11 cellular contexts compared by ENCODE assay signal in the genomic region with DNA sequence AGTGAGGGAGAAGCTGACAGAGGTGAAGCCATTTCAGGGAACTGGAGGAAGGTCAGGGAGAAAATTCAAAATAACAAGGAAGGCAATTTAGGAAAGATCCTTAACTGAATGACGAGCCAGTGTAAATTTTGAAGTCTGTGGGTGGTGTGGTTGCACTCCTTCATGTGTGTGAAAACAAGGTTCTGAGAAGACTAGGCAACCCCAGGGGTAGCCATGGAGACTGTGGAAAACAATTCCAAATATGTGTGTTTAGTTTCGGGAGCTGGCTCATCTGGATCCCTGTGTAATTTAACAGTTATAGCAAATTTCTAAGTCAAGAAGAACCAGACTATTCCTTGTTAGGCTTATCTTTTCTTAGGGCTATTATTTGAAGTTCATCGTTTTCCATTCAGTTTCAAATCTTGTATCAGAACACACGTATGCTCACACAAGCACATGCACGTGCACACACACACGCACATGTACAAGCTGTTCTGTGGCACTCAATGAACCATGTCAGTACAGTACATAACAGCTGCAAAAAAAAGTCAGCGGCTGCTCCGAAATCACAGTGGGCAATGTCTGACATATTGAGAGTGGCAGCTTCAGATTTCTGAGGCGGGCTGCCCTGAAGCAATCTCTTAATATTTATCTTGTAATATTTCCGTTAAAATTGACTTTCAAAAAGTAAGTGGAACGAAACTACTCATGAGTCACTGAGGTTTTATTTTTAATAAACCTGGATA.
DNase-seq lines count a peak whose midpoint lies in the region; ATAC-seq and TF ChIP-seq lines count a peak whose summit lies in the region.
"Had no signal": no experiment of that assay in that cellular context is flagged by ENCODE, and none has a peak within 500 bp of the region (broad histone marks: within the 10 kb centered on the region; RNA-seq: fewer than 3 reads in every experiment).

No MANE protein-coding gene starts in this region.

- POLR2A ChIA-PET in BJ (lab: Charles Lee) = no interaction called here

- peaks cover 8% of the 10 kb centered on the region for H3K27me3 Mint-ChIP-seq in activated T-helper 17 cell treated with anti-CD3 and anti-CD28 coated beads, Interleukin-2, amount 50 U/mL, for 72 hours
- H3K27me3 Mint-ChIP-seq in activated naive CD4-positive, alpha-beta T cell treated with anti-CD3 and anti-CD28 coated beads for 36 hours (ENCODE audit: low read depth) = peaks cover 7% of the 10 kb centered on the region
- H3K27me3 Mint-ChIP-seq: activated CD8-positive, alpha-beta memory T cell treated with anti-CD3 and anti-CD28 coated beads, Interleukin-2, amount 10 ng/mL, durations not matched to agents 7 days and 5 days had no signal

- TF ChIP-seq CTCF in BJ (IDR thresholded peaks at IDR 0.05; ENCODE audit: insufficient read depth, low read depth, low read length) (no peak), GM10266 (IDR thresholded peaks at IDR 0.05; ENCODE audit: control insufficient read depth, insufficient read depth, low read depth, missing control alignments) (no peak)

- H3K27ac ChIP-seq in rectal smooth muscle tissue (ENCODE audit: low read depth, low read length) = peak overlapping the region; percentile 53

- no peaks in the 10 kb centered on the region for H3K36me3 ChIP-seq in BJ (ENCODE audit: control insufficient read depth, insufficient read depth, low read length)
- H3K36me3 ChIP-seq in rectal smooth muscle tissue (ENCODE audit: control insufficient read depth, insufficient read depth, low read length) = no peaks in the 10 kb centered on the region

- no peaks in the 10 kb centered on the region for H3K36me3 Mint-ChIP-seq in activated T-helper 17 cell treated with anti-CD3 and anti-CD28 coated beads, Interleukin-2, amount 50 U/mL, for 72 hours (ENCODE audit: low read depth)
- H3K36me3 Mint-ChIP-seq in activated naive CD4-positive, alpha-beta T cell treated with anti-CD3 and anti-CD28 coated beads for 36 hours (ENCODE audit: low read depth) = no peaks in the 10 kb centered on the region
- H3K36me3 Mint-ChIP-seq: activated CD8-positive, alpha-beta memory T cell treated with anti-CD3 and anti-CD28 coated beads, Interleukin-2, amount 10 ng/mL, durations not matched to agents 7 days and 5 days had no signal

- H3K27me3 ChIP-seq in BJ (ENCODE audit: control insufficient read depth, insufficient read depth, low read length) = no peaks in the 10 kb centered on the region
- H3K27me3 ChIP-seq in rectal smooth muscle tissue (ENCODE audit: control insufficient read depth, insufficient read depth, low read length) = no peaks in the 10 kb centered on the region

- H3K4me1 Mint-ChIP-seq in activated T-helper 17 cell treated with anti-CD3 and anti-CD28 coated beads, Interleukin-2, amount 50 U/mL, for 72 hours = peaks cover 12% of the 10 kb centered on the region
- H3K4me1 Mint-ChIP-seq in activated naive CD4-positive, alpha-beta T cell treated with anti-CD3 and anti-CD28 coated beads for 36 hours (ENCODE audit: low read depth) = no peaks in the 10 kb centered on the region
- H3K4me1 Mint-ChIP-seq: activated CD8-positive, alpha-beta memory T cell treated with anti-CD3 and anti-CD28 coated beads, Interleukin-2, amount 10 ng/mL, durations not matched to agents 7 days and 5 days had no signal

- intact Hi-C loops in activated naive CD4-positive, alpha-beta T cell treated with anti-CD3 and anti-CD28 coated beads for 36 hours (cut with micrococcal nuclease) = no loop called here

- H3K9me3 Mint-ChIP-seq in activated T-helper 17 cell treated with anti-CD3 and anti-CD28 coated beads, Interleukin-2, amount 50 U/mL, for 72 hours = no peaks in the 10 kb centered on the region
- H3K9me3 Mint-ChIP-seq in activated naive CD4-positive, alpha-beta T cell treated with anti-CD3 and anti-CD28 coated beads for 36 hours = peaks cover 7% of the 10 kb centered on the region

- DNase-seq in BJ (ENCODE audit: low read depth) = peak; percentile 23
- peak; percentile 43 for DNase-seq in inferior parietal cortex (ENCODE audit: extremely low spot score)
- DNase-seq in GM10266 (ENCODE audit: extremely low spot score) = no peak
- DNase-seq in stimulated activated CD8-positive, alpha-beta memory T cell treated with anti-CD3 and anti-CD28 coated beads, Interleukin-4, amount 100 ng/mL, for 48 hours = no peak
- no peak for DNase-seq in NCI-H510A treated with DMSO at 0.1 percent for 48 hours (lab: John Stamatoyannopoulos, UW)
- DNase-seq in activated naive CD4-positive, alpha-beta T cell treated with anti-CD3 and anti-CD28 coated beads for 36 hours = no peak
- DNase-seq: activated CD8-positive, alpha-beta memory T cell treated with anti-CD3 and anti-CD28 coated beads, Interleukin-2, amount 10 ng/mL, durations not matched to agents 7 days and 5 days; NCI-H446 treated with DMSO at 0.1 percent for 48 hours; Right ventricle myocardium superior had no signal

- peak overlapping the region; percentile 13 for H3K27ac Mint-ChIP-seq in activated T-helper 17 cell treated with anti-CD3 and anti-CD28 coated beads, Interleukin-2, amount 50 U/mL, for 72 hours
- H3K27ac Mint-ChIP-seq in activated naive CD4-positive, alpha-beta T cell treated with anti-CD3 and anti-CD28 coated beads for 36 hours = no peak overlapping the region
- H3K27ac Mint-ChIP-seq: activated CD8-positive, alpha-beta memory T cell treated with anti-CD3 and anti-CD28 coated beads, Interleukin-2, amount 10 ng/mL, durations not matched to agents 7 days and 5 days had no signal

- H3K9ac ChIP-seq in rectal smooth muscle tissue (ENCODE audit: low read length) = no peak overlapping the region

- peak overlapping the region; percentile 1 for H3K4me3 Mint-ChIP-seq in activated T-helper 17 cell treated with anti-CD3 and anti-CD28 coated beads, Interleukin-2, amount 50 U/mL, for 72 hours
- no peak overlapping the region for H3K4me3 Mint-ChIP-seq in activated naive CD4-positive, alpha-beta T cell treated with anti-CD3 and anti-CD28 coated beads for 36 hours
- H3K4me3 Mint-ChIP-seq: activated CD8-positive, alpha-beta memory T cell treated with anti-CD3 and anti-CD28 coated beads, Interleukin-2, amount 10 ng/mL, durations not matched to agents 7 days and 5 days had no signal

- peaks cover 11% of the 10 kb centered on the region for H3K4me1 ChIP-seq in rectal smooth muscle tissue (ENCODE audit: control insufficient read depth, insufficient read depth, low read length)

- CTCF ChIA-PET in BJ (lab: Yijun Ruan, JAX) = no interaction called here
- CTCF ChIA-PET in activated naive CD4-positive, alpha-beta T cell treated with anti-CD3 and anti-CD28 coated beads for 36 hours (lab: Charles Lee) = no interaction called here

- ATAC-seq in activated T-helper 17 cell treated with anti-CD3 and anti-CD28 coated beads, Interleukin-2, amount 50 U/mL, for 72 hours (replicated peaks) = peak; percentile 30
- ATAC-seq: activated CD8-positive, alpha-beta memory T cell treated with anti-CD3 and anti-CD28 coated beads, Interleukin-2, amount 10 ng/mL, durations not matched to agents 7 days and 5 days had no signal

- no peak overlapping the region for H3K4me3 ChIP-seq in BJ (ENCODE audit: low read depth, low read length)
- no peak overlapping the region for H3K4me3 ChIP-seq in rectal smooth muscle tissue (ENCODE audit: low read length)

Comparison
In these comparisons a context has a peak if more than half of its experiments do, and no peak if none do; other contexts are left out.
1. DNase-seq: peak in BJ (single experiment) and inferior parietal cortex (single experiment); none in GM10266 (single experiment), stimulated activated CD8-positive, alpha-beta memory T cell treated with anti-CD3 and anti-CD28 coated beads, Interleukin-4, amount 100 ng/mL, for 48 hours (single experiment), NCI-H510A treated with DMSO at 0.1 percent for 48 hours (single experiment) and activated naive CD4-positive, alpha-beta T cell treated with anti-CD3 and anti-CD28 coated beads for 36 hours (single experiment).